Comparison of ENCODE assay signal across 28 cellular contexts in the genomic region with DNA sequence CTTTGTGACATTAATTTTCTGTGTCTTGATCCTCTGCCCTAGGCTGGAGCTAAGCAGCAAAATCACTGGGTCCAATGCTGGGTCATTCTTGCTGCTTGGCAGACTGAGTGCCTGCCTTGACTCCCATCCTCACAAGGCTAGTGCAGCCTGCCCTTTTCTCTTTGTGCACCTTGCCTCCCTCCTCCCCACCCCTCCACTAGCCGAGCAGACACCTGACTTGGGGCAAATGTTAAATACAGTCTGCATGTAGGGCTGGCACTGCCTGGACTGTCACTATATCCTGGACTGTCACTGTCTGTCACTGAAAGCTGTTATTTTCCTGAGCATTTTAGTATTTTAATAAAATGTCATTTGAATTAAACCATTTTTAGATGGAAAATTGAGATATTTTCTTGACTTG. TPM values are rescaled to one million over a fixed set of nuclear protein-coding genes. Genes with fewer than 3 reads are reported as not detected.
DNase-seq lines count a peak whose midpoint lies in the region; ATAC-seq and TF ChIP-seq lines count a peak whose summit lies in the region.
"Had no signal": no experiment of that assay in that cellular context is flagged by ENCODE, and none has a peak within 500 bp of the region (broad histone marks: within the 10 kb centered on the region; RNA-seq: fewer than 3 reads in every experiment).

No MANE protein-coding gene starts in this region.

- ATAC-seq in heart right ventricle = peak in 7 of 8 donors; percentile 8 to 67 (median 60)
- peak; percentile 42 to 71 (median 62) for ATAC-seq in psoas muscle
- ATAC-seq: activated T-cell treated with anti-CD3 and anti-CD28 coated beads, Interleukin-2, amount 50 U/mL, for 4 hours; GM12878; left colon; SK-N-SH treated with all-trans-retinoic acid at 6 μM for 48 hours; stimulated activated naive B cell treated with anti-CD40 and anti-IgM and Interleukin-4, amounts not matched to agents 10 μg/mL and 1 μg/mL and 100 μg/mL, for 72 hours had no signal

- H2AFZ ChIP-seq in ACC112 (ENCODE audit: low read length, unreplicated experiment) = no peak overlapping the region
- H2AFZ ChIP-seq: PC-9 had no signal

- H3K27ac ChIP-seq in ACC112 (ENCODE audit: low read depth, low read length) (peak overlapping the region; percentile 99), adrenal gland (peak overlapping the region in 3 of 5 donors; percentile 37 to 61 (median 52)), heart right ventricle (peak overlapping the region; percentile 9 to 80 (median 65)), psoas muscle (peak overlapping the region; percentile 80), caudate nucleus (ENCODE audit: low read depth, low read length) (no peak overlapping the region)
- H3K27ac ChIP-seq: neutrophil, PC-9, prostate gland had no signal

- no peaks in the 10 kb centered on the region for H3K9me3 ChIP-seq in adrenal gland (replicated peaks in 1 of 3)
- no peaks in the 10 kb centered on the region for H3K9me3 ChIP-seq in heart right ventricle
- H3K9me3 ChIP-seq in psoas muscle = no peaks in the 10 kb centered on the region
- H3K9me3 ChIP-seq: BE2C, HAP-1, neutrophil, prostate gland had no signal

- no peaks in the 10 kb centered on the region for H3K27me3 ChIP-seq in ACC112 (ENCODE audit: insufficient read depth, low read length)
- no peaks in the 10 kb centered on the region for H3K27me3 ChIP-seq in adrenal gland
- H3K27me3 ChIP-seq in heart right ventricle = no peaks in the 10 kb centered on the region
- H3K27me3 ChIP-seq in psoas muscle (ENCODE audit: insufficient read depth in 3 of 3, low read length in 2 of 3) = no peaks in the 10 kb centered on the region
- H3K27me3 ChIP-seq: BE2C, neutrophil had no signal

- WGBS in adrenal gland, 4 donors = 58 to 83% (median 62%) methylated on average over 1 of the region's 1 CpG
- 50% methylated on average over 1 of the region's 1 CpG for WGBS in heart right ventricle, 2 donors
- WGBS in psoas muscle, 3 donors = 6 to 65% (median 27%) methylated on average over 1 of the region's 1 CpG

- H3K4me1 ChIP-seq in ACC112 (ENCODE audit: control insufficient read depth, insufficient read depth, low read length, unreplicated experiment) = peaks cover 71% of the 10 kb centered on the region
- H3K4me1 ChIP-seq in adrenal gland (replicated peaks in 1 of 2) = peaks cover 54 to 64% of the 10 kb centered on the region in 2 donors
- peaks cover 15 to 90% (median 70%) of the 10 kb centered on the region in 9 donors for H3K4me1 ChIP-seq in heart right ventricle
- peaks cover 64% of the 10 kb centered on the region for H3K4me1 ChIP-seq in psoas muscle
- H3K4me1 ChIP-seq: BE2C, prostate gland had no signal

- intact Hi-C loops in adrenal gland (cut with DNase I) (no loop called here), heart right ventricle (cut with DNase I) (no loop called here), psoas muscle (cut with DNase I) (no loop called here)

- H3K36me3 ChIP-seq in ACC112 (ENCODE audit: insufficient read depth, low read length) = no peaks in the 10 kb centered on the region
- H3K36me3 ChIP-seq in adrenal gland (replicated peaks in 1 of 2) = no peaks in the 10 kb centered on the region
- H3K36me3 ChIP-seq in heart right ventricle = peaks cover 0 to 22% (median 9%) of the 10 kb centered on the region in 9 donors
- peaks cover 0 to 12% of the 10 kb centered on the region in 2 donors for H3K36me3 ChIP-seq in psoas muscle (ENCODE audit: insufficient read depth in 1 of 2, low read depth in 1 of 2)
- H3K36me3 ChIP-seq: BE2C, HAP-1, prostate gland had no signal

- H3K4me3 ChIP-seq in ACC112 (ENCODE audit: low read depth, low read length) = no peak overlapping the region
- no peak overlapping the region for H3K4me3 ChIP-seq in adrenal gland
- no peak overlapping the region for H3K4me3 ChIP-seq in heart right ventricle
- peak overlapping the region; percentile 21 for H3K4me3 ChIP-seq in psoas muscle
- H3K4me3 ChIP-seq: GM12878, HAP-1, PC-9, prostate gland had no signal

- no peak for DNase-seq in adrenal gland
- DNase-seq in heart right ventricle = no peak
- no peak for DNase-seq in psoas muscle
- DNase-seq in HUDEP-2 (lab: John Stamatoyannopoulos, UW; ENCODE audit: unreplicated experiment in 76 of 76) = no peak
- no peak for DNase-seq in cerebellar nuclear complex (lab: John Stamatoyannopoulos, UW)
- no peak for DNase-seq in caudate nucleus (lab: John Stamatoyannopoulos, UW)
- DNase-seq: ACHN; activated B cell treated with CpG ODN at 0.5 μM for 24 hours; activated CD4-positive, alpha-beta T cell treated with anti-CD3 and anti-CD28 coated beads, Interleukin-2, amount 10 ng/mL, durations not matched to agents 7 days and 5 days; activated gamma-delta T cell treated with Interleukin-2 at 50 U/mL for 16 hours; activated naive CD8-positive, alpha-beta T cell treated with anti-CD3 and anti-CD28 coated beads, Interleukin-2, amount 10 ng/mL, durations not matched to agents 7 days and 5 days; activated T-cell treated with anti-CD3 and anti-CD28 coated beads, Interleukin-2, amount 50 U/mL, for 4 hours; BE2C; DMS153; left colon; mesendoderm; NCI-H1417 treated with DMSO at 0.1 percent for 48 hours; NCI-H2081 treated with DMSO at 0.1 percent for 48 hours; NCI-H226; NCI-H69; PC-9; stimulated activated naive B cell treated with anti-CD40 and anti-IgM and Interleukin-4, amounts not matched to agents 10 μg/mL and 1 μg/mL and 100 μg/mL, for 72 hours had no signal

- no peak for TF ChIP-seq POLR2A in adrenal gland (IDR thresholded peaks at IDR 0.05)

- H3K79me2 ChIP-seq in ACC112 (ENCODE audit: control insufficient read depth, insufficient read depth, low read length, unreplicated experiment) = peaks cover 5% of the 10 kb centered on the region

- TF ChIP-seq CTCF in adrenal gland (IDR thresholded peaks at IDR 0.05) (no peak), heart right ventricle (IDR thresholded peaks at IDR 0.05) (no peak), psoas muscle (IDR thresholded peaks at IDR 0.05) (no peak)

RNA-seq across cellular contexts. Expression of gene MAPRE2, which starts 33.4 kb away (rescaled TPM):
- total RNA-seq in adrenal gland (100 to 1,000 TPM in 3 of 8 donors, 10 to 100 TPM in 5; 42.7 to 144 (median 89.1) TPM), heart right ventricle (100 to 1,000 TPM in 8 of 10 donors, 10 to 100 TPM in 2; 63.9 to 211 (median 137) TPM), psoas muscle (10 to 100 TPM; 48.0 to 83.4 (median 72.5) TPM)
- polyA plus RNA-seq in adrenal gland (10 to 100 TPM; 30.2 to 89.3 (median 39.4) TPM), heart right ventricle (10 to 100 TPM; 31.7 to 71.1 TPM), psoas muscle (10 to 100 TPM in 2 of 3 donors, 1 to 10 TPM in 1; 3.3 to 57.3 (median 13.7) TPM)
